ENCODE assay signal across 1 cellular context in genomic region chr12:98561846-98562245, GRCh38.
TF ChIP-seq lines count a peak whose summit lies in the region.

No MANE protein-coding gene starts in this region.

TF ChIP-seq in HepG2, 621 proteins besides CTCF, POLR2A, EP300 and RAD21:
- TF ChIP-seq GABPB1 (CRISPR knock-in tag; IDR thresholded peaks at IDR 0.05) (no peak), HMGXB4 (CRISPR knock-in tag; IDR thresholded peaks at IDR 0.05; ENCODE audit: borderline replicate concordance in 1 of 2, low read depth in 1 of 2) (no peak), ATM (IDR thresholded peaks at IDR 0.05; ENCODE audit: borderline replicate concordance) (no peak), BHLHE40 (IDR thresholded peaks at IDR 0.05; ENCODE audit: low read length) (no peak), CSRNP1 (CRISPR knock-in tag; IDR thresholded peaks at IDR 0.05) (no peak), ZNF318 (CRISPR knock-in tag; IDR thresholded peaks at IDR 0.05) (no peak), PRPF4 (IDR thresholded peaks at IDR 0.05; ENCODE audit: low read depth, low read length, poor library complexity, severe bottlenecking) (no peak), CENPBD1 (CRISPR knock-in tag; IDR thresholded peaks at IDR 0.05; ENCODE audit: borderline replicate concordance, low read depth) (no peak), ATF4 (CRISPR knock-in tag; IDR thresholded peaks at IDR 0.05) (no peak), ARID4A (CRISPR knock-in tag; IDR thresholded peaks at IDR 0.05; ENCODE audit: borderline replicate concordance) (no peak), U2AF1 (optimal IDR thresholded peaks at IDR 0.05; ENCODE audit: low read depth, low read length) (no peak), RNF219 (CRISPR knock-in tag; IDR thresholded peaks at IDR 0.05) (no peak)
TF ChIP-seq in HepG2: peak in this region for 0.
